19 cellular contexts compared by ENCODE assay signal in the genomic region with DNA sequence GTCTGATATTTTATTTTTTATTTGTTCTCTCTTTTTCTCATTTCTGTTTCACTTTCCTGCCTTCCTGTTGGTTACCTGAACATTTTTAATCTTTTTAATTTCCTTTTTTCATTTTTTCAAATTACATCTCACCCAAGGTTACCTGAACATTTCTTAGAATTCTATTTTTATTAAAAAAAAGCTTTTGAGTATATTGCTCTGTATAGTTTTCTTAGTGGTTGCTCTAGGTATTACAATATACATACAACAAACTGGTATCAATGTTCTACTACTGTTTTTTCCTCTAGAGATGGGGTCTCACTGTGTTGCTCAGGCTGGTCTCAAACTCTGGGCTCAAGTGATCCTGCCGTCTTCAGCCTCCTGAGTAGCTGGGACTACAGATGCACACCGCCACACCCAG.
DNase-seq lines count a peak whose midpoint lies in the region; ATAC-seq, FAIRE-seq and TF ChIP-seq lines count a peak whose summit lies in the region.
"Had no signal": no experiment of that assay in that cellular context is flagged by ENCODE, and none has a peak within 500 bp of the region (broad histone marks: within the 10 kb centered on the region; RNA-seq: fewer than 3 reads in every experiment).

No MANE protein-coding gene starts in this region.

- H3K4me1 Mint-ChIP-seq in HFFc6 (ENCODE audit: low read depth) = peaks cover 20% of the 10 kb centered on the region
- H3K4me1 Mint-ChIP-seq in mesothelial cell of epicardium = peaks cover 6% of the 10 kb centered on the region
- peaks cover 10% of the 10 kb centered on the region for H3K4me1 Mint-ChIP-seq in activated T-cell treated with anti-CD3 and anti-CD28 coated beads, Interleukin-2, amount 50 U/mL, for 4 hours (ENCODE audit: low read depth)

- POLR2A ChIA-PET in K562 (lab: Yijun Ruan, JAX) = interaction anchor here (0.6 to 2.9 kb wide), 2 partner anchors 10 to 50 kb away, joined by 3 to 10 read pairs; no protein-coding TSS in a partner anchor

- in situ Hi-C loops in K562 (cut with MboI) = no loop called here

- intact Hi-C loops in K562 (cut with micrococcal nuclease) = no loop called here

- DNase-seq in HFFc6 (no peak), K562 (ENCODE audit: extremely low read depth in 1 of 4, low spot score in 3 of 4) (no peak), mesothelial cell of epicardium (ENCODE audit: low spot score in 2 of 2, unreplicated experiment in 2 of 2) (no peak), thoracic aorta (ENCODE audit: low spot score) (no peak), NCI-H2029 treated with DMSO at 0.1 percent for 48 hours (lab: John Stamatoyannopoulos, UW) (no peak)
- DNase-seq in activated T-cell treated with anti-CD3 and anti-CD28 coated beads, Interleukin-2, amount 50 U/mL, for 4 hours = no peak
- DNase-seq: ACHN; Calu3; CD4-positive, alpha-beta T cell; DMS79; GF-D8; NCI-H1048; NCI-H1694 treated with DMSO at 0.1 percent for 48 hours; NCI-H69; NK-92 treated with Interleukin-12 subunit alpha and Interleukin-12 subunit beta, amount 100 ng/mL, for 24 hours; OCI-M1 had no signal

- TF ChIP-seq CTCF in HFFc6 (IDR thresholded peaks at IDR 0.05) (peak; percentile 69), K562 (IDR thresholded peaks at IDR 0.05 in 2 of 3, conservative IDR thresholded peaks at IDR 0.05 in 1 of 3; ENCODE audit: insufficient read depth in 2 of 3, low read depth in 1 of 3, low read length in 3 of 3) (no peak), mesothelial cell of epicardium (IDR thresholded peaks at IDR 0.05; ENCODE audit: unreplicated experiment) (peak; percentile 63), thoracic aorta (IDR thresholded peaks at IDR 0.05) (peak; percentile 30)

- no peak for TF ChIP-seq RAD21 in K562 (CRISPR knock-in tag; conservative IDR thresholded peaks at IDR 0.05 in 1 of 2, IDR thresholded peaks at IDR 0.05 in 1 of 2)

- WGBS in K562 (ENCODE audit: insufficient coverage, low coverage, missing lambda C conversion rate) = 84% methylated on average over 2 of the region's 2 CpGs

- H3K4me1 ChIP-seq in K562 (replicated peaks in 1 of 2; ENCODE audit: control insufficient read depth in 2 of 2, insufficient read depth in 2 of 2, low read length in 2 of 2) (no peaks in the 10 kb centered on the region; a peak in 2 of 5 replicates), thoracic aorta (ENCODE audit: control insufficient read depth in 1 of 2, low read depth in 2 of 2) (peaks cover 0 to 20% of the 10 kb centered on the region in 2 donors)
- H3K4me1 ChIP-seq: HAP-1 had no signal

- BruUV-seq in K562 (replicated peaks; lab: Mats Ljungman, UMichigan) = no TSS peak

- no peaks in the 10 kb centered on the region for H3K79me2 ChIP-seq in K562 (ENCODE audit: control insufficient read depth, insufficient read depth, low read length)

- TF ChIP-seq POLR2A in K562 (conservative IDR thresholded peaks at IDR 0.05) = no peak

- H3K4me3 ChIP-seq in K562 = no peak overlapping the region
- no peak overlapping the region for H3K4me3 ChIP-seq in thoracic aorta
- H3K4me3 ChIP-seq: HAP-1 had no signal

- H3K9me3 Mint-ChIP-seq in HFFc6 (no peaks in the 10 kb centered on the region), mesothelial cell of epicardium (peaks cover 15% of the 10 kb centered on the region)
- peaks cover 5% of the 10 kb centered on the region for H3K9me3 Mint-ChIP-seq in activated T-cell treated with anti-CD3 and anti-CD28 coated beads, Interleukin-2, amount 50 U/mL, for 4 hours
- H3K9me3 Mint-ChIP-seq: CD4-positive, alpha-beta T cell had no signal

- FAIRE-seq in K562 (lab: Jason Lieb, UNC) = no peak

- no peak for TF ChIP-seq EP300 in K562 (IDR thresholded peaks at IDR 0.05; ENCODE audit: low read length)

- H3K36me3 Mint-ChIP-seq in HFFc6 (ENCODE audit: low read depth) (peaks cover 11% of the 10 kb centered on the region), mesothelial cell of epicardium (peaks cover 28% of the 10 kb centered on the region)
- H3K36me3 Mint-ChIP-seq in activated T-cell treated with anti-CD3 and anti-CD28 coated beads, Interleukin-2, amount 50 U/mL, for 4 hours (ENCODE audit: insufficient read depth) = peaks cover 15% of the 10 kb centered on the region

- H3K27ac Mint-ChIP-seq in HFFc6 (no peak overlapping the region), mesothelial cell of epicardium (no peak overlapping the region)
- H3K27ac Mint-ChIP-seq: B cell; CD4-positive, alpha-beta T cell had no signal

- H3K9me1 ChIP-seq in K562 (ENCODE audit: control insufficient read depth, insufficient read depth, low read length) = no peaks in the 10 kb centered on the region

- H3K4me3 Mint-ChIP-seq in HFFc6 (no peak overlapping the region), mesothelial cell of epicardium (no peak overlapping the region)
- H3K4me3 Mint-ChIP-seq in activated T-cell treated with anti-CD3 and anti-CD28 coated beads, Interleukin-2, amount 50 U/mL, for 4 hours = no peak overlapping the region
- H3K4me3 Mint-ChIP-seq: B cell; CD4-positive, alpha-beta T cell had no signal

- H3K27ac ChIP-seq in K562 (ENCODE audit: extremely low read depth, low read depth, low read length) (no peak overlapping the region), thoracic aorta (no peak overlapping the region)

- H3K27me3 ChIP-seq in K562 (ENCODE audit: control insufficient read depth in 2 of 2, insufficient read depth in 2 of 2, low read length in 2 of 2) (no peaks in the 10 kb centered on the region), thoracic aorta (replicated peaks; ENCODE audit: insufficient read depth) (no peaks in the 10 kb centered on the region)

- no peak overlapping the region for H2AFZ ChIP-seq in K562 (ENCODE audit: low read depth, low read length)

- no peak overlapping the region for H3K4me2 ChIP-seq in K562 (ENCODE audit: insufficient read depth, low read length)

- H3K9me3 ChIP-seq in K562 (replicated peaks; ENCODE audit: control insufficient read depth, insufficient read depth, low read depth, low read length) (no peaks in the 10 kb centered on the region), thoracic aorta (no peaks in the 10 kb centered on the region)
- H3K9me3 ChIP-seq: HAP-1 had no signal

- H3K36me3 ChIP-seq in K562 (ENCODE audit: control insufficient read depth, insufficient read depth, low read length) (peaks cover 18% of the 10 kb centered on the region; the same call in 2 of the 3 replicates), thoracic aorta (peaks cover 10% of the 10 kb centered on the region)

- no peaks in the 10 kb centered on the region for H4K20me1 ChIP-seq in K562 (replicated peaks; ENCODE audit: control insufficient read depth, insufficient read depth, low read length)

- H3K9ac ChIP-seq in K562 (ENCODE audit: insufficient read depth in 1 of 2, low read depth in 2 of 2, low read length in 2 of 2) = no peak overlapping the region

- CTCF ChIA-PET in K562 (lab: Yijun Ruan, JAX; ENCODE audit: low intra/inter-chr PET ratio) = interaction anchor here (0.6 kb wide), 1 partner anchor 37 kb away, joined by 3 read pairs; no protein-coding TSS in a partner anchor

- H3K27me3 Mint-ChIP-seq in HFFc6 (ENCODE audit: insufficient read depth) (peaks cover 9% of the 10 kb centered on the region), mesothelial cell of epicardium (ENCODE audit: low read depth) (no peaks in the 10 kb centered on the region)
- H3K27me3 Mint-ChIP-seq in activated T-cell treated with anti-CD3 and anti-CD28 coated beads, Interleukin-2, amount 50 U/mL, for 4 hours (ENCODE audit: low read depth) = no peaks in the 10 kb centered on the region
- H3K27me3 Mint-ChIP-seq: B cell; CD4-positive, alpha-beta T cell had no signal

- ATAC-seq in K562 (peak; percentile 45; the same call in 1 of the 3 replicates), thoracic aorta (ENCODE audit: insufficient number of reproducible peaks, low FRiP score, low read depth) (no peak), HG02981 (IDR thresholded peaks at IDR 0.05; ENCODE audit: unreplicated experiment) (no peak)
- ATAC-seq in activated T-cell treated with anti-CD3 and anti-CD28 coated beads, Interleukin-2, amount 50 U/mL, for 4 hours = no peak

TF ChIP-seq in K562, 482 proteins besides CTCF, POLR2A, EP300 and RAD21 (continues in another document):
- TF ChIP-seq ZNF41 (CRISPR knock-in tag; conservative IDR thresholded peaks at IDR 0.05) = no peak
- no peak for TF ChIP-seq EZH2 (IDR thresholded peaks at IDR 0.05; ENCODE audit: borderline replicate concordance, low read depth, low read length)
- TF ChIP-seq, protein P1, sequence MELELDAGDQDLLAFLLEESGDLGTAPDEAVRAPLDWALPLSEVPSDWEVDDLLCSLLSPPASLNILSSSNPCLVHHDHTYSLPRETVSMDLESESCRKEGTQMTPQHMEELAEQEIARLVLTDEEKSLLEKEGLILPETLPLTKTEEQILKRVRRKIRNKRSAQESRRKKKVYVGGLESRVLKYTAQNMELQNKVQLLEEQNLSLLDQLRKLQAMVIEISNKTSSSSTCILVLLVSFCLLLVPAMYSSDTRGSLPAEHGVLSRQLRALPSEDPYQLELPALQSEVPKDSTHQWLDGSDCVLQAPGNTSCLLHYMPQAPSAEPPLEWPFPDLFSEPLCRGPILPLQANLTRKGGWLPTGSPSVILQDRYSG (tag; conservative IDR thresholded peaks at IDR 0.05; ENCODE audit: low read depth) = no peak
- no peak for TF ChIP-seq NELFE (IDR thresholded peaks at IDR 0.05; ENCODE audit: insufficient read depth, insufficient read length)
- no peak for TF ChIP-seq ZNF717 (CRISPR knock-in tag; IDR thresholded peaks at IDR 0.05)
- TF ChIP-seq RBM22 (IDR thresholded peaks at IDR 0.05; ENCODE audit: low read depth, low read length, poor library complexity, severe bottlenecking) = no peak
- no peak for TF ChIP-seq ILF3 (IDR thresholded peaks at IDR 0.05; ENCODE audit: borderline replicate concordance)
- no peak for TF ChIP-seq PHF20 (IDR thresholded peaks at IDR 0.05; ENCODE audit: partially characterized antibody)
- no peak for TF ChIP-seq POLR3G (IDR thresholded peaks at IDR 0.05; ENCODE audit: extremely low read depth, insufficient read length, insufficient replicate concordance)
- TF ChIP-seq, protein P2, sequence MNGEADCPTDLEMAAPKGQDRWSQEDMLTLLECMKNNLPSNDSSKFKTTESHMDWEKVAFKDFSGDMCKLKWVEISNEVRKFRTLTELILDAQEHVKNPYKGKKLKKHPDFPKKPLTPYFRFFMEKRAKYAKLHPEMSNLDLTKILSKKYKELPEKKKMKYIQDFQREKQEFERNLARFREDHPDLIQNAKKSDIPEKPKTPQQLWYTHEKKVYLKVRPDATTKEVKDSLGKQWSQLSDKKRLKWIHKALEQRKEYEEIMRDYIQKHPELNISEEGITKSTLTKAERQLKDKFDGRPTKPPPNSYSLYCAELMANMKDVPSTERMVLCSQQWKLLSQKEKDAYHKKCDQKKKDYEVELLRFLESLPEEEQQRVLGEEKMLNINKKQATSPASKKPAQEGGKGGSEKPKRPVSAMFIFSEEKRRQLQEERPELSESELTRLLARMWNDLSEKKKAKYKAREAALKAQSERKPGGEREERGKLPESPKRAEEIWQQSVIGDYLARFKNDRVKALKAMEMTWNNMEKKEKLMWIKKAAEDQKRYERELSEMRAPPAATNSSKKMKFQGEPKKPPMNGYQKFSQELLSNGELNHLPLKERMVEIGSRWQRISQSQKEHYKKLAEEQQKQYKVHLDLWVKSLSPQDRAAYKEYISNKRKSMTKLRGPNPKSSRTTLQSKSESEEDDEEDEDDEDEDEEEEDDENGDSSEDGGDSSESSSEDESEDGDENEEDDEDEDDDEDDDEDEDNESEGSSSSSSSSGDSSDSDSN (IDR thresholded peaks at IDR 0.05; ENCODE audit: borderline replicate concordance in 1 of 2, low read depth in 2 of 2, low read length in 2 of 2) = no peak

Comparison
In these comparisons a context has a peak if more than half of its experiments do, and no peak if none do; other contexts are left out.
1. CTCF ChIP-seq: peak in HFFc6 (single experiment), mesothelial cell of epicardium (single experiment) and thoracic aorta (single experiment); none in K562 (0 of 3).